Comparison of ENCODE assay signal across 1 cellular context in genomic region chr4:34091451-34091850, GRCh38.
TF ChIP-seq lines count a peak whose summit lies in the region.

No MANE protein-coding gene starts in this region.

TF ChIP-seq in WTC11, 78 proteins besides CTCF, POLR2A, EP300 and RAD21 (continued from another document):
- TF ChIP-seq FOXP4 (CRISPR knock-in tag; IDR thresholded peaks at IDR 0.05): no peak
- TF ChIP-seq CDX4 (CRISPR knock-in tag; IDR thresholded peaks at IDR 0.05; ENCODE audit: borderline replicate concordance): no peak
- TF ChIP-seq ZNF423 (CRISPR knock-in tag; IDR thresholded peaks at IDR 0.05): no peak
- TF ChIP-seq, protein P1, sequence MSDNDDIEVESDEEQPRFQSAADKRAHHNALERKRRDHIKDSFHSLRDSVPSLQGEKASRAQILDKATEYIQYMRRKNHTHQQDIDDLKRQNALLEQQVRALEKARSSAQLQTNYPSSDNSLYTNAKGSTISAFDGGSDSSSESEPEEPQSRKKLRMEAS (CRISPR knock-in tag; IDR thresholded peaks at IDR 0.05): no peak
- no peak for TF ChIP-seq IRF1 (CRISPR knock-in tag; IDR thresholded peaks at IDR 0.05)
